Comparison of ENCODE assay signal across 9 cellular contexts in the genomic region with DNA sequence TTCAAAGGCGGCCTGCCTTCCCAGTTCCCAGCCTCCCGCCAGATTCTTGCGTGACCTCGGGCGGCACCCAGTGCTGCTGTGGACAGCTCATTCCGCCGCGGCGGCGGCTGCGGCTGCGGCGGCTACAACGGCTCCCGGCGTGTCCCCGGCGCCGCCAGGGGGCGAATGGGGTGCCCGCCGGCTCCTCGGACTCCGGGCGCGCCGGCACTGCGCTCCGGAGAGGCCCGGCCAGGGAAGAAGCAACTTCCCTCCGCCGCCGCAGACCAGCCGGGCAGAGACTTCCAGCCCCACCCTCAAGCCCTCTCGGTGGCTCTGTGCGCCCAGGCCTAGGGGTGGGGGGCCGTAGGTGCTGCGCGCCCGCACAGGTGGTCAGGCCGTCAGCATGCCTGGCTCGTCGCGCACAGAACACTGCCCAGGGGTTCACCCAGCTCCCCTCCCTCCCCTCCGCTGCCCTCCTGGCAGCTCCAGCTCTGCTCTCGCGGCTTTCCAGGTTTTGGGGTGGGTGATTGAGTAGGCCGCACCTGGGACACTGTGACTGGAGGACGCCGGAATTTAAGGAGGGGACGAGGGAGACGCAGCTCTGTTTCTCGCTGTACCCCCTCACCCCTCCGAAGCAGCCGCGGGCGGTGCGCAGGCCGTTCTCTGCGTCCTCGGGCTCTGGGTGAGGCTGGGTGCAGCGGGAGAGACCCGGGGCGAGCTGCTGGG. TPM values are rescaled to one million over a fixed set of nuclear protein-coding genes. Genes with fewer than 3 reads are reported as not detected.
A peak's percentile ranks its signal among the peaks of the same experiment; 100 is the strongest.
DNase-seq lines count a peak whose midpoint lies in the region; ATAC-seq and TF ChIP-seq lines count a peak whose summit lies in the region.
"Had no signal": no experiment of that assay in that cellular context is flagged by ENCODE, and none has a peak within 500 bp of the region (broad histone marks: within the 10 kb centered on the region; RNA-seq: fewer than 3 reads in every experiment).

No MANE protein-coding gene starts in this region.

- in situ Hi-C loops in ACHN (cut with HindIII; ENCODE audit: low pct_ligation_motif_present, low pct_unique_long_range_greater_than_20kb, low sequenced_read_pairs) = no loop called here

- peak; percentile 67 for TF ChIP-seq CTCF in mucosa of descending colon (IDR thresholded peaks at IDR 0.05)

- ATAC-seq in GM21381 (IDR thresholded peaks at IDR 0.05; ENCODE audit: unreplicated experiment) (peak; percentile 64), esophagus mucosa (peak; percentile 80), mucosa of descending colon (peak; percentile 94)

- no peaks in the 10 kb centered on the region for H3K9me3 ChIP-seq in mucosa of descending colon

- no peak overlapping the region for H3K4me3 ChIP-seq in mucosa of descending colon

- intact Hi-C loops in mucosa of descending colon (cut with DNase I, micrococcal nuclease) = no loop called here

- peaks cover 6% of the 10 kb centered on the region for H3K4me1 ChIP-seq in mucosa of descending colon (ENCODE audit: low read depth)

- DNase-seq in ACHN = peak; percentile 76
- peak; percentile 56 for DNase-seq in NCI-H460 (ENCODE audit: extremely low read depth, low read depth)
- peak; percentile 69 for DNase-seq in activated T-cell treated with anti-CD3 and anti-CD28 coated beads, Interleukin-2, amount 50 U/mL, for 1 hour
- DNase-seq in mucosa of descending colon = peak; percentile 70 to 84 (median 71)
- DNase-seq in stimulated activated CD8-positive, alpha-beta memory T cell treated with anti-CD3 and anti-CD28 coated beads, Interleukin-4, amount 100 ng/mL, for 1 hour (ENCODE audit: low read depth in 2 of 2, low spot score in 1 of 2) = peak; percentile 11 to 18
- DNase-seq in NCI-H1436 (lab: John Stamatoyannopoulos, UW) = no peak
- DNase-seq: DND-41 had no signal

- H3K36me3 ChIP-seq in mucosa of descending colon (ENCODE audit: low read depth) = no peaks in the 10 kb centered on the region

RNA-seq across cellular contexts. Expression of gene IGIP, which starts 20.2 kb away (rescaled TPM):
- total RNA-seq in NCI-H460 (2014; rRNA removed; shearing (Covaris generic)) = 1.8 and 2.6 TPM in 2 replicates
- 3.7 and 4.3 TPM in 2 replicates for polyA plus RNA-seq in NCI-H460 (2014; cell fraction: nucleus; rRNA removed)
- total RNA-seq in esophagus mucosa = 2.6 TPM
- 10 to 100 TPM in 1 of 3 donors, 1 to 10 TPM in 2; 8.1 to 25.1 (median 9.8) TPM for total RNA-seq in mucosa of descending colon

RNA-seq across cellular contexts. Expression of gene CYSTM1, which starts 29.0 kb away (rescaled TPM):
- total RNA-seq in NCI-H460 (2014; rRNA removed; shearing (Covaris generic)) = 59.7 and 70.1 TPM in 2 replicates
- polyA plus RNA-seq in NCI-H460 (2014; cell fraction: nucleus; rRNA removed) = 10.1 and 21.4 TPM in 2 replicates
- 11.4 TPM for total RNA-seq in esophagus mucosa
- total RNA-seq in mucosa of descending colon = 100 to 1,000 TPM in 2 of 3 donors, 10 to 100 TPM in 1; 76.3 to 175 (median 136) TPM

RNA-seq across cellular contexts. Expression of gene PURA, which starts 32.1 kb away (rescaled TPM):
- total RNA-seq in NCI-H460 (2014; rRNA removed; shearing (Covaris generic)) = 8.6 and 10.2 TPM in 2 replicates
- 2.6 and 4.4 TPM in 2 replicates for polyA plus RNA-seq in NCI-H460 (2014; cell fraction: nucleus; rRNA removed)
- total RNA-seq in esophagus mucosa (7.3 TPM), mucosa of descending colon (10 to 100 TPM; 17.3 to 49.4 (median 18.4) TPM)
